25 cellular contexts compared by ENCODE assay signal in the genomic region with DNA sequence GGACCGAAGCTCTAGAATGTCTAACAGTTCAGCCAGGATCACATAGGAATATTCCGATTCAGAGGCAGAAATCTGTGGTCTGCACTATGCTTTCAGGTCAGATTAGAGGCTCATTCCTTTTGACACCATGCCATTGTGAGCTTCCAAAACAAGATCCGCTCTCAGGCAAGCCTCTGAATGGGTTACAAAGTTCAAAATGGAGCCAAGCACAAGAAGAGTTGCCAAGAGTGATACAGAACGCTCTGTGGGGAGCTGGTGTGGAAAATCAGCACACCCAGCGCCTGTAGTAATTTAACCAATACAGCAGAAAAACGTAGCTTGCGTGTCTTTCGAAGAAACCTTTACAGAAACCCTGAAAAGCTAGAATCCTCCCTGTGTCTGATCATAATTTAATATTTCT. TPM values are rescaled to one million over a fixed set of nuclear protein-coding genes. Genes with fewer than 3 reads are reported as not detected.
DNase-seq lines count a peak whose midpoint lies in the region; ATAC-seq and TF ChIP-seq lines count a peak whose summit lies in the region.
"Had no signal": no experiment of that assay in that cellular context is flagged by ENCODE, and none has a peak within 500 bp of the region (broad histone marks: within the 10 kb centered on the region; RNA-seq: fewer than 3 reads in every experiment).

No MANE protein-coding gene starts in this region.

- no peak overlapping the region for H2BK15ac ChIP-seq in mesenchymal stem cell (ENCODE audit: low read depth, poor library complexity, severe bottlenecking)

- H3K9me3 ChIP-seq in mammary epithelial cell (replicated peaks; ENCODE audit: insufficient read depth, low read length) (no peaks in the 10 kb centered on the region), breast epithelium (no peaks in the 10 kb centered on the region), mesenchymal stem cell (ENCODE audit: control insufficient read depth, low read length) (no peaks in the 10 kb centered on the region)
- H3K9me3 ChIP-seq: thyroid gland had no signal

- H3K36me3 ChIP-seq in mammary epithelial cell (ENCODE audit: insufficient read depth, low read length) (no peaks in the 10 kb centered on the region), breast epithelium (no peaks in the 10 kb centered on the region), mesenchymal stem cell (ENCODE audit: control insufficient read depth in 1 of 2, insufficient read depth in 2 of 2, low read depth in 1 of 2, low read length in 2 of 2) (no peaks in the 10 kb centered on the region)
- H3K36me3 ChIP-seq: thyroid gland had no signal

- H4K20me1 ChIP-seq in mammary epithelial cell (ENCODE audit: insufficient read depth, low read length): no peaks in the 10 kb centered on the region

- H3K27me3 ChIP-seq in mammary epithelial cell (ENCODE audit: insufficient read depth, low read length) (no peaks in the 10 kb centered on the region), breast epithelium (no peaks in the 10 kb centered on the region), mesenchymal stem cell (ENCODE audit: control insufficient read depth in 1 of 2, insufficient read depth in 1 of 2, low read length in 2 of 2) (peaks cover 0 to 28% of the 10 kb centered on the region in 2 experiments)
- H3K27me3 ChIP-seq: thyroid gland had no signal

- H4K91ac ChIP-seq in mesenchymal stem cell (ENCODE audit: low read length): no peak overlapping the region

- no peak overlapping the region for H3K4me3 ChIP-seq in mammary epithelial cell (replicated peaks in 1 of 3; ENCODE audit: insufficient read depth in 1 of 3, low read depth in 2 of 3, low read length in 3 of 3)
- H3K4me3 ChIP-seq in breast epithelium: no peak overlapping the region
- H3K4me3 ChIP-seq in mesenchymal stem cell (ENCODE audit: insufficient read depth in 1 of 2, low read depth in 1 of 2, low read length in 2 of 2): peak overlapping the region in 1 of 2 experiments; percentile 4
- H3K4me3 ChIP-seq: K562, thyroid gland had no signal

- CTCF ChIA-PET in mammary epithelial cell (lab: Charles Lee; ENCODE audit: low non-redundant PET): no interaction called here

- H2BK12ac ChIP-seq in mesenchymal stem cell (ENCODE audit: low read length in 2 of 2): no peak overlapping the region

- H3K27ac ChIP-seq in mammary epithelial cell (ENCODE audit: insufficient read depth, low read depth, low read length) (no peak overlapping the region), breast epithelium (peak overlapping the region in 1 of 2 donors; percentile 2), mesenchymal stem cell (ENCODE audit: low read length, poor library complexity, severe bottlenecking) (no peak overlapping the region)
- H3K27ac ChIP-seq: 22Rv1, thyroid gland had no signal

- no peak overlapping the region for H2BK120ac ChIP-seq in mesenchymal stem cell (ENCODE audit: low read depth, low read length)

- DNase-seq in mammary epithelial cell (no peak), breast epithelium (ENCODE audit: low spot score in 2 of 2) (no peak), fibroblast of gingiva (ENCODE audit: low read depth) (peak; percentile 31), mesenchymal stem cell (no peak), NCI-H1048 (lab: John Stamatoyannopoulos, UW) (no peak), HCEC 1CT (no peak)
- DNase-seq: activated naive CD4-positive, alpha-beta T cell treated with anti-CD3 and anti-CD28 coated beads for 36 hours; CD4-positive, alpha-beta T cell; DMS 273 treated with DMSO at 0.1 percent for 48 hours; effector CD8-positive, alpha-beta T cell; kidney glomerular epithelial cell; NCI-H2081; occipital lobe; PC-3; SHP77; stimulated activated CD4-positive, alpha-beta T cell treated with anti-CD3 and anti-CD28 coated beads, Interleukin-4, amount 100 ng/mL, for 4 hours; stimulated activated naive CD4-positive, alpha-beta T cell treated with Interleukin-2 at 50 U/mL for 16 hours; SW 1271; thyroid gland had no signal

- no peak for TF ChIP-seq POLR2A in breast epithelium (IDR thresholded peaks at IDR 0.05)

- no peak overlapping the region for H3K18ac ChIP-seq in mesenchymal stem cell (ENCODE audit: low read depth in 1 of 2, low read length in 2 of 2)

- no peak for ATAC-seq in activated CD4-positive, CD25-positive, alpha-beta regulatory T cell treated with anti-CD3 and anti-CD28 coated beads, Interleukin-2, amount 50 U/mL, for 24 hours
- ATAC-seq in GM18867 (IDR thresholded peaks at IDR 0.05; ENCODE audit: unreplicated experiment): no peak
- ATAC-seq: esophagus mucosa, K562, PC-3, WTC11 had no signal

- H3K4me1 ChIP-seq in mammary epithelial cell (ENCODE audit: insufficient read depth, low read length) (peaks cover 79% of the 10 kb centered on the region), breast epithelium (no peaks in the 10 kb centered on the region), mesenchymal stem cell (ENCODE audit: control insufficient read depth, insufficient read depth, low read depth, low read length) (peaks cover 27% of the 10 kb centered on the region)
- H3K4me1 ChIP-seq: thyroid gland had no signal

- no peak overlapping the region for H3K23ac ChIP-seq in mesenchymal stem cell (ENCODE audit: low read length in 2 of 2)

- no peak overlapping the region for H2BK5ac ChIP-seq in mesenchymal stem cell (ENCODE audit: low read depth, low read length, poor library complexity, severe bottlenecking)

- no peak overlapping the region for H3K4me2 ChIP-seq in mammary epithelial cell (ENCODE audit: insufficient read depth, low read depth, low read length)
- H3K4me2 ChIP-seq in mesenchymal stem cell (ENCODE audit: low read length, poor library complexity, severe bottlenecking): no peak overlapping the region

- TF ChIP-seq CTCF in mammary epithelial cell (conservative IDR thresholded peaks at IDR 0.05 in 1 of 2, IDR thresholded peaks at IDR 0.05 in 1 of 2; ENCODE audit: extremely low read depth in 1 of 2, insufficient read depth in 1 of 2, low read depth in 1 of 2, low read length in 2 of 2) (no peak), breast epithelium (IDR thresholded peaks at IDR 0.05) (no peak)

- no peaks in the 10 kb centered on the region for H3K79me1 ChIP-seq in mesenchymal stem cell (replicated peaks; ENCODE audit: low read length, poor library complexity, severe bottlenecking)

- intact Hi-C loops in mammary epithelial cell (cut with micrococcal nuclease) (no loop called here), breast epithelium (cut with DNase I; ENCODE audit: low total_unique reads) (no loop called here)

- no peak overlapping the region for H3K4ac ChIP-seq in mesenchymal stem cell (ENCODE audit: low read depth in 1 of 2, low read length in 2 of 2)

- no peak overlapping the region for H4K8ac ChIP-seq in mesenchymal stem cell (ENCODE audit: low read length)

- no peaks in the 10 kb centered on the region for H3K79me2 ChIP-seq in mammary epithelial cell (ENCODE audit: insufficient read depth, low read length)

- H2AFZ ChIP-seq in mammary epithelial cell (ENCODE audit: low read depth, low read length) (peak overlapping the region; percentile 69), mesenchymal stem cell (ENCODE audit: low read depth, low read length) (no peak overlapping the region)

- H3K9ac ChIP-seq in mammary epithelial cell (ENCODE audit: insufficient read depth, low read length) (no peak overlapping the region), mesenchymal stem cell (ENCODE audit: low read length) (peak overlapping the region; percentile 2)

- WGBS in mammary epithelial cell (ENCODE audit: low coverage, missing lambda C conversion rate): 27% methylated on average over 8 of the region's 8 CpGs
- 74% methylated on average over 5 of the region's 8 CpGs for WGBS in mesenchymal stem cell

- H2AK5ac ChIP-seq in mesenchymal stem cell (ENCODE audit: low read length, severe bottlenecking): no peak overlapping the region

- no TSS peak for BruUV-seq in mammary epithelial cell (replicated peaks; lab: Mats Ljungman, UMichigan)

- H3K14ac ChIP-seq in mesenchymal stem cell (ENCODE audit: low read length in 2 of 2): no peak overlapping the region

- in situ Hi-C loops in mammary epithelial cell (cut with MboI; ENCODE audit: low sequenced_read_pairs in 2 of 2): no loop called here

- dilution Hi-C loops in mammary epithelial cell (cut with HindIII; ENCODE audit: low sequenced_read_pairs): loop anchor here (25.0 kb wide), 1 partner anchor 537 kb away; a partner anchor contains a TSS

RNA-seq across cellular contexts. Expression of a gene that starts 33.4 kb away (rescaled TPM):
- 100 to 1,000 TPM; 122 to 137 TPM for total RNA-seq in mammary epithelial cell
- polyA plus RNA-seq in mammary epithelial cell: 44.8 TPM
- 239 TPM for polyA minus RNA-seq in mammary epithelial cell
- 1 to 10 TPM in 2 of 3 donors, under 1 TPM in 1; 0.16 to 5.4 (median 3.6) TPM for total RNA-seq in breast epithelium
- polyA plus RNA-seq in mesenchymal stem cell (2013, experiment 1 of 2): not detected
- not detected for polyA plus RNA-seq in mesenchymal stem cell (2013, experiment 2 of 2)
- total RNA-seq: activated naive CD4-positive, alpha-beta T cell treated with anti-CD3 and anti-CD28 coated beads for 36 hours; CD4-positive, alpha-beta T cell; K562; PC-3 had no signal
- polyA plus RNA-seq: K562 had no signal

Comparison
In these comparisons a context has a peak if more than half of its experiments do, and no peak if none do; other contexts are left out.
1. RNA of a gene that starts 33.4 kb away (total RNA-seq): 122 to 137 TPM in mammary epithelial cell; 0.16 to 5.4 TPM in breast epithelium; every median in the first group is over 10 times any median in the second.